In genomic region chr7:76559685-76560084, GRCh38 we compare ENCODE assay signal across 4 cellular contexts. TPM values are rescaled to one million over a fixed set of nuclear protein-coding genes. Genes with fewer than 3 reads are reported as not detected.
"Had no signal": no experiment of that assay in that cellular context is flagged by ENCODE, and none has a peak within 500 bp of the region (broad histone marks: within the 10 kb centered on the region; RNA-seq: fewer than 3 reads in every experiment).

No MANE protein-coding gene starts in this region.

RNA-seq across cellular contexts. Expression of gene SPDYE16, which starts 16.6 kb away (rescaled TPM):
- total RNA-seq: esophagus mucosa, vagina had no signal
- polyA plus RNA-seq: fibroblast of lung; naive thymus-derived CD8-positive, alpha-beta T cell had no signal

RNA-seq across cellular contexts. Expression of gene UPK3B, which starts 49.3 kb away (rescaled TPM):
- polyA plus RNA-seq: fibroblast of lung; naive thymus-derived CD8-positive, alpha-beta T cell had no signal
